ENCODE assay signal across 21 cellular contexts in the genomic region with DNA sequence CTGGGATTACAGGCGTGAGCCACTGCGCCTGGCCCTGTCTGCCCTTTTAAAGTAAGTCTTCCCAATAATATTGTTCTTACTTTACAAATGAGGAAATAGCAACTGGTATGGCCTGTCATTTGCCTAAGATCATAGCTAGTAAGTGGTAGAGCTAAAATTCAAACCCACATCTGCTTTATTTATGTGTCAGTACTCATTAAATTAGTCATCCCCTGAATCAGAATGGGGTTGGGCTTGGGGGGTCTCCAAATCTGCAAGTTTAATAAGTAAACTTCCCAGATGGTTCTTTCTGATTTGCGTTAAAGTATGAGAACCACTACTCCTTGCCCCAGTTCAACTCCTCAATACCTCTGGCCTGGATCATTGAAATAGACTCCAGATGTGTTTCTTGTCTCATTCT.
DNase-seq lines count a peak whose midpoint lies in the region; ATAC-seq and TF ChIP-seq lines count a peak whose summit lies in the region.
"Had no signal": no experiment of that assay in that cellular context is flagged by ENCODE, and none has a peak within 500 bp of the region (broad histone marks: within the 10 kb centered on the region; RNA-seq: fewer than 3 reads in every experiment).

No MANE protein-coding gene starts in this region.

- H3K9me2 ChIP-seq in PC-3 (replicated peaks; ENCODE audit: low read length): no peaks in the 10 kb centered on the region

- POLR2A ChIA-PET in PC-3 (lab: Charles Lee; ENCODE audit: unreplicated experiment): no interaction called here

- DNase-seq in PC-3 (peak; percentile 63), renal cortical epithelial cell (ENCODE audit: low read depth) (peak; percentile 12), NCI-H510A treated with DMSO at 0.1 percent for 48 hours (lab: John Stamatoyannopoulos, UW) (no peak), kidney tubule cell (ENCODE audit: low spot score) (no peak)
- DNase-seq in activated CD4-positive, alpha-beta T cell treated with anti-CD3 and anti-CD28 coated beads for 1 hour: no peak
- DNase-seq: activated CD8-positive, alpha-beta memory T cell treated with anti-CD3 and anti-CD28 coated beads, Interleukin-2, amount 10 ng/mL, durations not matched to agents 7 days and 5 days; activated naive CD8-positive, alpha-beta T cell treated with anti-CD3 and anti-CD28 coated beads, Interleukin-2, amount 50 U/mL, for 24 hours; Caco-2; dorsolateral prefrontal cortex; NCI-H1105; NCI-H526 treated with DMSO at 0.1 percent for 48 hours; ovary; stimulated activated CD4-positive, alpha-beta T cell treated with anti-CD3 and anti-CD28 coated beads, Interleukin-1b, Interleukin-23, amount 100 ng/mL, for 48 hours; T-helper 9 cell had no signal

- H3K9me3 ChIP-seq in PC-3 (ENCODE audit: low read length): no peaks in the 10 kb centered on the region
- H3K9me3 ChIP-seq: Caco-2, ovary had no signal

- ATAC-seq in GM18511 (IDR thresholded peaks at IDR 0.05; ENCODE audit: unreplicated experiment) (peak; percentile 23), HG02938 (IDR thresholded peaks at IDR 0.05; ENCODE audit: unreplicated experiment) (peak; percentile 34), PC-3 (no peak)
- ATAC-seq: activated CD4-positive, CD25-positive, alpha-beta regulatory T cell treated with anti-CD3 and anti-CD28 coated beads, Interleukin-2, amount 50 U/mL, for 24 hours; activated CD8-positive, alpha-beta memory T cell treated with anti-CD3 and anti-CD28 coated beads, Interleukin-2, amount 10 ng/mL, durations not matched to agents 7 days and 5 days; activated naive CD8-positive, alpha-beta T cell treated with anti-CD3 and anti-CD28 coated beads, Interleukin-2, amount 50 U/mL, for 24 hours; activated T-helper 17 cell treated with anti-CD3 and anti-CD28 coated beads, Interleukin-2, amount 50 U/mL, for 72 hours; K562 had no signal

- no peaks in the 10 kb centered on the region for H3K27me3 ChIP-seq in PC-3 (ENCODE audit: low read length)
- H3K27me3 ChIP-seq: cardiac muscle cell, dorsolateral prefrontal cortex, ovary had no signal

- H3K27ac ChIP-seq in PC-3 (ENCODE audit: low read length): peak overlapping the region; percentile 31
- H3K27ac ChIP-seq: cardiac muscle cell, dorsolateral prefrontal cortex, epithelial cell of prostate, ovary had no signal

- CTCF ChIA-PET in PC-3 (lab: Charles Lee): no interaction called here

- no peak overlapping the region for H3K4me3 ChIP-seq in PC-3 (ENCODE audit: low read length)
- H3K4me3 ChIP-seq: cardiac muscle cell, dorsolateral prefrontal cortex, K562, ovary had no signal

- no peak overlapping the region for H2AFZ ChIP-seq in PC-3 (ENCODE audit: low read length)

- BruUV-seq in PC-3 (replicated peaks; lab: Mats Ljungman, UMichigan): no TSS peak

- H3K79me2 ChIP-seq in PC-3 (ENCODE audit: low read length): no peaks in the 10 kb centered on the region

- peaks cover 45% of the 10 kb centered on the region for H3K4me1 ChIP-seq in PC-3 (ENCODE audit: insufficient read depth, low read length)
- H3K4me1 ChIP-seq: Caco-2 had no signal

- intact Hi-C loops in PC-3 (cut with micrococcal nuclease): loop anchor here (10.0 kb wide), 1 partner anchor 1260 kb away; no protein-coding TSS in a partner anchor

- H3K9ac ChIP-seq in PC-3 (ENCODE audit: low read length): no peak overlapping the region

- peak overlapping the region; percentile 0; the same call in 1 of the 2 replicates for H3K4me2 ChIP-seq in PC-3 (ENCODE audit: low read length)

- no peak for TF ChIP-seq CTCF in PC-3 (conservative IDR thresholded peaks at IDR 0.05; ENCODE audit: low read depth, low read length)

- H3K36me3 ChIP-seq in PC-3 (ENCODE audit: low read depth, low read length): no peaks in the 10 kb centered on the region
- H3K36me3 ChIP-seq: cardiac muscle cell, ovary had no signal

- no peaks in the 10 kb centered on the region for H4K20me1 ChIP-seq in PC-3 (ENCODE audit: low read length)

- H3F3A ChIP-seq in PC-3 (ENCODE audit: low read length, unreplicated experiment): peaks cover 18% of the 10 kb centered on the region

Comparison
In these comparisons a context has a peak if more than half of its experiments do, and no peak if none do; other contexts are left out.
1. DNase-seq: peak in PC-3 (single experiment) and renal cortical epithelial cell (single experiment); none in activated CD4-positive, alpha-beta T cell treated with anti-CD3 and anti-CD28 coated beads for 1 hour (single experiment), NCI-H510A treated with DMSO at 0.1 percent for 48 hours (single experiment) and kidney tubule cell (single experiment).